Comparison of ENCODE assay signal across 20 cellular contexts in the genomic region with DNA sequence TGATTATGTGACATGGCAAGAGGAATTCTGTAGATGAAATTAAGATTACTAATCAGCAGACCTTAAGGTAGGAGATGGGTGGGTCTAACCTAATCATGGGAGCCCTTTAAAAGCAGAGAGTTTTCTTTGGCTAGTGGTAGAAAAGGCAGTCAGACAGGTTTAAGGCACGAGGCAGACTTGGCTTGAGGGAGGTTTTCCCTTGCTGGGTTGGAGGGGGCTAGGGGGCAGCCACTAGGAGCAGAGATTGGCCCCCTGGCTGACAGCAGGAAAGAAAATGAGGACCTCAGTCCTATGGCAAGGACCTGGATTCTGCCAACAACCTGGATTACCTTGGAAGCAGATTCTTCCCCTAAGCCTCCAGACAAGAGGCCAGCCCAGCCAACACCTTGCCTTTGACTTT. TPM values are rescaled to one million over a fixed set of nuclear protein-coding genes. Genes with fewer than 3 reads are reported as not detected.
"Had no signal": no experiment of that assay in that cellular context is flagged by ENCODE, and none has a peak within 500 bp of the region (broad histone marks: within the 10 kb centered on the region; RNA-seq: fewer than 3 reads in every experiment).

No MANE protein-coding gene starts in this region.

- DNase-seq: activated CD4-positive, alpha-beta memory T cell treated with anti-CD3 and anti-CD28 coated beads, Interleukin-2, amount 10 ng/mL, durations not matched to agents 7 days and 5 days; activated CD4-positive, alpha-beta T cell treated with anti-CD3 and anti-CD28 coated beads for 48 hours; activated CD4-positive, CD25-positive, alpha-beta regulatory T cell; activated CD8-positive, alpha-beta memory T cell treated with anti-CD3 and anti-CD28 coated beads, Interleukin-2, amount 10 ng/mL, durations not matched to agents 7 days and 5 days; activated naive CD8-positive, alpha-beta T cell treated with anti-CD3 and anti-CD28 coated beads, Interleukin-2, amount 10 ng/mL, durations not matched to agents 7 days and 5 days; amygdala; caudate nucleus; kidney glomerular epithelial cell; left ventricle myocardium superior; occipital lobe; stimulated activated CD4-positive, alpha-beta T cell treated with anti-CD3 and anti-CD28 coated beads, Interleukin-2, amount 100 ng/mL, for 24 hours; stimulated activated naive CD4-positive, alpha-beta T cell treated with Interleukin-2 at 50 U/mL for 16 hours; T-helper 9 cell; tibial artery had no signal

- H3K4me3 ChIP-seq: right atrium auricular region, tibial artery had no signal

- ATAC-seq: activated CD8-positive, alpha-beta memory T cell treated with anti-CD3 and anti-CD28 coated beads, Interleukin-2, amount 10 ng/mL, durations not matched to agents 7 days and 5 days; left ventricle myocardium superior had no signal

- H3K27ac ChIP-seq: right atrium auricular region had no signal

RNA-seq across cellular contexts. Expression of gene TMEM61, which starts 4.7 kb away (rescaled TPM):
- total RNA-seq: activated CD4-positive, alpha-beta memory T cell treated with anti-CD3 and anti-CD28 coated beads, Interleukin-2, amount 10 ng/mL, durations not matched to agents 7 days and 5 days; activated CD8-positive, alpha-beta memory T cell treated with anti-CD3 and anti-CD28 coated beads, Interleukin-2, amount 10 ng/mL, durations not matched to agents 7 days and 5 days; activated naive CD8-positive, alpha-beta T cell treated with anti-CD3 and anti-CD28 coated beads, Interleukin-2, amount 10 ng/mL, durations not matched to agents 7 days and 5 days; frontal cortex; mononuclear cell; right atrium auricular region; skeletal muscle tissue; subcutaneous adipose tissue had no signal

RNA-seq across cellular contexts. Expression of gene BSND, which starts 23.0 kb away (rescaled TPM):
- total RNA-seq: activated naive CD8-positive, alpha-beta T cell treated with anti-CD3 and anti-CD28 coated beads, Interleukin-2, amount 10 ng/mL, durations not matched to agents 7 days and 5 days; frontal cortex; left ventricle myocardium superior; mononuclear cell; occipital lobe; progenitor cell of endocrine pancreas; right atrium auricular region; skeletal muscle tissue; subcutaneous adipose tissue had no signal
